Comparison of ENCODE assay signal across 25 cellular contexts in the genomic region with DNA sequence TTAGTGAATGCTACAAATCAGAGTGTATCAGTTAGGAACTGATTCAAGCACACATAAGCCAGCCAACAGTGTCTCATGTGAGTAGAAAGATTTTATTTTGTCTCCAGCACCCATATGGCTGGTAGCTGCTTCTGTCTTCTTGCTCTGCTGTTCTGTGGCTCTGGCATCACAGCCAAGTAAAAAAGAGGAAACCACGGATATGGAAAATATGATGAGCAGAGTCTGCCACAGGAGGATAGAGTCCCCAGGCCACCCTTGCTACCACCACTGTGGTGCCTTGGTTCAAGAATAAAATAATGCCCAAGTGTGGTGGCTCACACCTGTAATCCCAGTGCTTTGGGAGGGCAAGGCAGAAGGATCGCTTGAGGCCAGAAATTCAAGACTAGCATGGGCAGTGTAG. TPM values are rescaled to one million over a fixed set of nuclear protein-coding genes. Genes with fewer than 3 reads are reported as not detected.
DNase-seq lines count a peak whose midpoint lies in the region; ATAC-seq lines count a peak whose summit lies in the region.
"Had no signal": no experiment of that assay in that cellular context is flagged by ENCODE, and none has a peak within 500 bp of the region (broad histone marks: within the 10 kb centered on the region; RNA-seq: fewer than 3 reads in every experiment).

No MANE protein-coding gene starts in this region.

- peaks cover 22% of the 10 kb centered on the region for H3K4me1 Mint-ChIP-seq in activated naive CD4-positive, alpha-beta T cell treated with anti-CD3 and anti-CD28 coated beads for 36 hours (ENCODE audit: low read depth)
- H3K4me1 Mint-ChIP-seq in activated T-helper 1 cell treated with anti-CD3 and anti-CD28 coated beads, Interleukin-12 subunit alpha, Interleukin-12 subunit beta, Interleukin-2, Interleukin-4 antibody, amounts not matched to agents 30 ng/mL and 10 ng/mL and 1 ng/mL, durations not matched to agents 14 hours and 24 hours and 36 hours (ENCODE audit: low read depth), result peaks cover 14% of the 10 kb centered on the region

- CTCF ChIA-PET in activated naive CD4-positive, alpha-beta T cell treated with anti-CD3 and anti-CD28 coated beads for 36 hours (lab: Charles Lee), result no interaction called here

- peak; percentile 35 to 51 for ATAC-seq in activated naive CD4-positive, alpha-beta T cell treated with anti-CD3 and anti-CD28 coated beads, Interleukin-2, amount 50 U/mL, for 72 hours
- ATAC-seq in stimulated activated naive CD8-positive, alpha-beta T cell treated with anti-CD3 and anti-CD28 coated beads, Interleukin-15, Interleukin-2, amounts not matched to agents 100 U/mL and 50 U/mL, for 24 hours, result peak; percentile 64
- ATAC-seq in activated CD4-positive, CD25-positive, alpha-beta regulatory T cell treated with anti-CD3 and anti-CD28 coated beads, Interleukin-2, amount 50 U/mL, for 24 hours, result no peak
- ATAC-seq: A549; activated T-cell treated with anti-CD3 and anti-CD28 coated beads, Interleukin-2, amount 50 U/mL, for 4 hours; body of pancreas; left lobe of liver had no signal

- no peak for DNase-seq in activated naive CD4-positive, alpha-beta T cell treated with anti-CD3 and anti-CD28 coated beads, Interleukin-2, amount 50 U/mL, for 72 hours (ENCODE audit: low spot score in 2 of 2)
- no peak for DNase-seq in activated naive CD4-positive, alpha-beta T cell treated with anti-CD3 and anti-CD28 coated beads for 36 hours
- DNase-seq in MV-4-11 (lab: John Stamatoyannopoulos, UW) (peak; percentile 76), UCSD-AML1 (lab: John Stamatoyannopoulos, UW; ENCODE audit: unreplicated experiment) (peak; percentile 17), NCI-H1694 treated with DMSO at 0.1 percent for 48 hours (lab: John Stamatoyannopoulos, UW) (no peak)
- DNase-seq in stimulated activated naive CD8-positive, alpha-beta T cell treated with anti-CD3 and anti-CD28 coated beads, Interleukin-15, Interleukin-2, amounts not matched to agents 100 U/mL and 50 U/mL, for 24 hours, result no peak
- no peak for DNase-seq in activated T-helper 1 cell treated with anti-CD3 and anti-CD28 coated beads, Interleukin-12 subunit alpha, Interleukin-12 subunit beta, Interleukin-2, Interleukin-4 antibody, amounts not matched to agents 30 ng/mL and 10 ng/mL and 1 ng/mL, durations not matched to agents 14 hours and 24 hours and 36 hours (ENCODE audit: low spot score)
- DNase-seq: activated CD4-positive, alpha-beta T cell treated with anti-CD3 and anti-CD28 coated beads, Interleukin-2, amount 10 ng/mL, durations not matched to agents 24 days and 14 days; activated T-cell treated with anti-CD3 and anti-CD28 coated beads, Interleukin-2, amount 50 U/mL, for 4 hours; body of pancreas; CD4-positive, alpha-beta memory T cell; cerebellar nuclear complex; GM23248; NCI-H1417; NCI-H2029 treated with DMSO at 0.1 percent for 48 hours; NCI-H524 treated with DMSO at 0.1 percent for 48 hours; NK-92 treated with Interleukin-12 subunit alpha and Interleukin-12 subunit beta, amount 100 ng/mL, for 24 hours; SJCRH30; stimulated activated CD4-positive, alpha-beta T cell treated with anti-CD3 and anti-CD28 coated beads, Interleukin-1b, Interleukin-23, amount 100 ng/mL, for 48 hours; stomach had no signal

- intact Hi-C loops in activated naive CD4-positive, alpha-beta T cell treated with anti-CD3 and anti-CD28 coated beads for 36 hours (cut with micrococcal nuclease), result no loop called here
- intact Hi-C loops in activated T-helper 1 cell treated with anti-CD3 and anti-CD28 coated beads, Interleukin-12 subunit alpha, Interleukin-12 subunit beta, Interleukin-2, Interleukin-4 antibody, amounts not matched to agents 30 ng/mL and 10 ng/mL and 1 ng/mL, durations not matched to agents 14 hours and 24 hours and 36 hours (cut with micrococcal nuclease), result no loop called here

- H3K9me3 Mint-ChIP-seq in activated naive CD4-positive, alpha-beta T cell treated with anti-CD3 and anti-CD28 coated beads, Interleukin-2, amount 50 U/mL, for 72 hours, result peaks cover 5 to 6% of the 10 kb centered on the region in 2 donors
- H3K9me3 Mint-ChIP-seq in activated naive CD4-positive, alpha-beta T cell treated with anti-CD3 and anti-CD28 coated beads for 36 hours, result peaks cover 3% of the 10 kb centered on the region
- peaks cover 4% of the 10 kb centered on the region for H3K9me3 Mint-ChIP-seq in activated T-helper 1 cell treated with anti-CD3 and anti-CD28 coated beads, Interleukin-12 subunit alpha, Interleukin-12 subunit beta, Interleukin-2, Interleukin-4 antibody, amounts not matched to agents 30 ng/mL and 10 ng/mL and 1 ng/mL, durations not matched to agents 14 hours and 24 hours and 36 hours

- peaks cover 0 to 9% of the 10 kb centered on the region in 2 donors for H3K36me3 Mint-ChIP-seq in activated naive CD4-positive, alpha-beta T cell treated with anti-CD3 and anti-CD28 coated beads, Interleukin-2, amount 50 U/mL, for 72 hours
- peaks cover 4% of the 10 kb centered on the region for H3K36me3 Mint-ChIP-seq in activated naive CD4-positive, alpha-beta T cell treated with anti-CD3 and anti-CD28 coated beads for 36 hours (ENCODE audit: low read depth)
- peaks cover 3% of the 10 kb centered on the region for H3K36me3 Mint-ChIP-seq in activated T-helper 1 cell treated with anti-CD3 and anti-CD28 coated beads, Interleukin-12 subunit alpha, Interleukin-12 subunit beta, Interleukin-2, Interleukin-4 antibody, amounts not matched to agents 30 ng/mL and 10 ng/mL and 1 ng/mL, durations not matched to agents 14 hours and 24 hours and 36 hours (ENCODE audit: low read depth)
- H3K36me3 Mint-ChIP-seq: CD4-positive, alpha-beta memory T cell had no signal

- no peak overlapping the region for H3K27ac Mint-ChIP-seq in activated naive CD4-positive, alpha-beta T cell treated with anti-CD3 and anti-CD28 coated beads, Interleukin-2, amount 50 U/mL, for 72 hours
- no peak overlapping the region for H3K27ac Mint-ChIP-seq in activated naive CD4-positive, alpha-beta T cell treated with anti-CD3 and anti-CD28 coated beads for 36 hours
- no peak overlapping the region for H3K27ac Mint-ChIP-seq in activated T-helper 1 cell treated with anti-CD3 and anti-CD28 coated beads, Interleukin-12 subunit alpha, Interleukin-12 subunit beta, Interleukin-2, Interleukin-4 antibody, amounts not matched to agents 30 ng/mL and 10 ng/mL and 1 ng/mL, durations not matched to agents 14 hours and 24 hours and 36 hours
- H3K27ac Mint-ChIP-seq: activated CD4-positive, alpha-beta T cell treated with anti-CD3 and anti-CD28 coated beads, Interleukin-2, amount 10 ng/mL, durations not matched to agents 24 days and 14 days; neural progenitor cell had no signal

- no peaks in the 10 kb centered on the region for H3K27me3 Mint-ChIP-seq in activated naive CD4-positive, alpha-beta T cell treated with anti-CD3 and anti-CD28 coated beads for 36 hours (ENCODE audit: low read depth)
- H3K27me3 Mint-ChIP-seq in activated T-helper 1 cell treated with anti-CD3 and anti-CD28 coated beads, Interleukin-12 subunit alpha, Interleukin-12 subunit beta, Interleukin-2, Interleukin-4 antibody, amounts not matched to agents 30 ng/mL and 10 ng/mL and 1 ng/mL, durations not matched to agents 14 hours and 24 hours and 36 hours (ENCODE audit: insufficient read depth), result peaks cover 6% of the 10 kb centered on the region
- H3K27me3 Mint-ChIP-seq: activated CD4-positive, alpha-beta T cell treated with anti-CD3 and anti-CD28 coated beads, Interleukin-2, amount 10 ng/mL, durations not matched to agents 24 days and 14 days; CD4-positive, alpha-beta memory T cell had no signal

- no peak overlapping the region for H3K4me3 Mint-ChIP-seq in activated naive CD4-positive, alpha-beta T cell treated with anti-CD3 and anti-CD28 coated beads for 36 hours
- no peak overlapping the region for H3K4me3 Mint-ChIP-seq in activated T-helper 1 cell treated with anti-CD3 and anti-CD28 coated beads, Interleukin-12 subunit alpha, Interleukin-12 subunit beta, Interleukin-2, Interleukin-4 antibody, amounts not matched to agents 30 ng/mL and 10 ng/mL and 1 ng/mL, durations not matched to agents 14 hours and 24 hours and 36 hours
- H3K4me3 Mint-ChIP-seq: activated CD4-positive, alpha-beta T cell treated with anti-CD3 and anti-CD28 coated beads, Interleukin-2, amount 10 ng/mL, durations not matched to agents 24 days and 14 days; activated T-cell treated with anti-CD3 and anti-CD28 coated beads, Interleukin-2, amount 50 U/mL, for 4 hours; CD4-positive, alpha-beta memory T cell; neural progenitor cell had no signal

RNA-seq across cellular contexts. Expression of a gene that starts 53.7 kb away (rescaled TPM):
- 1 to 10 TPM in 1 of 2 donors, under 1 TPM in 1; 0.46 to 1.8 TPM for total RNA-seq in activated naive CD4-positive, alpha-beta T cell treated with anti-CD3 and anti-CD28 coated beads, Interleukin-2, amount 50 U/mL, for 72 hours
- total RNA-seq in activated naive CD4-positive, alpha-beta T cell treated with anti-CD3 and anti-CD28 coated beads for 36 hours, result under 1 TPM; 0.21 to 0.30 TPM
- not detected in 2 replicates for total RNA-seq in activated T-helper 1 cell treated with anti-CD3 and anti-CD28 coated beads, Interleukin-12 subunit alpha, Interleukin-12 subunit beta, Interleukin-2, Interleukin-4 antibody, amounts not matched to agents 30 ng/mL and 10 ng/mL and 1 ng/mL, durations not matched to agents 14 hours and 24 hours and 36 hours
- total RNA-seq: activated CD4-positive, alpha-beta T cell treated with anti-CD3 and anti-CD28 coated beads, Interleukin-2, amount 10 ng/mL, durations not matched to agents 24 days and 14 days; T-helper 1 cell treated with Interleukin-12 subunit alpha and Interleukin-12 subunit beta and Interleukin-4 antibody, amounts not matched to agents 30 ng/mL and 1 ng/mL, for 36 hours had no signal

Comparison
In these comparisons a context has a peak if more than half of its experiments do, and no peak if none do; other contexts are left out.
1. ATAC-seq: peak in activated naive CD4-positive, alpha-beta T cell treated with anti-CD3 and anti-CD28 coated beads, Interleukin-2, amount 50 U/mL, for 72 hours (2 of 2) and stimulated activated naive CD8-positive, alpha-beta T cell treated with anti-CD3 and anti-CD28 coated beads, Interleukin-15, Interleukin-2, amounts not matched to agents 100 U/mL and 50 U/mL, for 24 hours (single experiment); none in activated CD4-positive, CD25-positive, alpha-beta regulatory T cell treated with anti-CD3 and anti-CD28 coated beads, Interleukin-2, amount 50 U/mL, for 24 hours (0 of 2).
2. DNase-seq: peak in MV-4-11 (single experiment) and UCSD-AML1 (single experiment); none in activated naive CD4-positive, alpha-beta T cell treated with anti-CD3 and anti-CD28 coated beads, Interleukin-2, amount 50 U/mL, for 72 hours (0 of 2), activated naive CD4-positive, alpha-beta T cell treated with anti-CD3 and anti-CD28 coated beads for 36 hours (single experiment), stimulated activated naive CD8-positive, alpha-beta T cell treated with anti-CD3 and anti-CD28 coated beads, Interleukin-15, Interleukin-2, amounts not matched to agents 100 U/mL and 50 U/mL, for 24 hours (single experiment), NCI-H1694 treated with DMSO at 0.1 percent for 48 hours (single experiment) and activated T-helper 1 cell treated with anti-CD3 and anti-CD28 coated beads, Interleukin-12 subunit alpha, Interleukin-12 subunit beta, Interleukin-2, Interleukin-4 antibody, amounts not matched to agents 30 ng/mL and 10 ng/mL and 1 ng/mL, durations not matched to agents 14 hours and 24 hours and 36 hours (single experiment).